2 cellular contexts compared by ENCODE assay signal in the genomic region with DNA sequence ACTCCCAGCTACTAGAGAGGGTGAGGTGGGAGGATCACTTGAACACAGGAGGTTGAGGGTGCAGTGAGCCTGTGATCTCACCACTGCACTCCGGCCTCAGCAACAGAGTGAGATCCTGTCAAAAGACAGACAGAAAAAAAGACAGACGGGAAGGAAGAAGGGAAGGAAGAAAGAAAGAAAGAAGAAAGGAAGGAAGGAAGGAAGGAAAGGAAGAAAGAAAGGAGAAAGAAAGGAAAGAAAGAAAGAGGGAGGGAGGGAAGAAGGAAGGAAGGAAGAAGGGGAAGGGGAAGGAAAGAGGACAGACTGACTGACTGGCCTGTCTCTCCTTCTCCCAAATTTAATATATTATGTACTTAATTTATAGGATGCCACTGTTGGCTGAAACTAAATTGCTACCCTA.
TF ChIP-seq lines count a peak whose summit lies in the region.

No MANE protein-coding gene starts in this region.

TF ChIP-seq in HEK293, 187 proteins besides CTCF, POLR2A, EP300 and RAD21:
- TF ChIP-seq, protein P1, sequence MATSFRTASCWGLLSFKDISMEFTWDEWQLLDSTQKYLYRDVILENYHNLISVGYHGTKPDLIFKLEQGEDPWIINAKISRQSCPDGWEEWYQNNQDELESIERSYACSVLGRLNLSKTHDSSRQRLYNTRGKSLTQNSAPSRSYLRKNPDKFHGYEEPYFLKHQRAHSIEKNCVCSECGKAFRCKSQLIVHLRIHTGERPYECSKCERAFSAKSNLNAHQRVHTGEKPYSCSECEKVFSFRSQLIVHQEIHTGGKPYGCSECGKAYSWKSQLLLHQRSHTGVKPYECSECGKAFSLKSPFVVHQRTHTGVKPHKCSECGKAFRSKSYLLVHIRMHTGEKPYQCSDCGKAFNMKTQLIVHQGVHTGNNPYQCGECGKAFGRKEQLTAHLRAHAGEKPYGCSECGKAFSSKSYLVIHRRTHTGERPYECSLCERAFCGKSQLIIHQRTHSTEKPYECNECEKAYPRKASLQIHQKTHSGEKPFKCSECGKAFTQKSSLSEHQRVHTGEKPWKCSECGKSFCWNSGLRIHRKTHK (tag by site-specific recombination; IDR thresholded peaks at IDR 0.05): no peak
- TF ChIP-seq ZNF366 (tag by site-specific recombination; conservative IDR thresholded peaks at IDR 0.05): peak; percentile 91
TF ChIP-seq in HEK293: peak in this region for 1.

TF ChIP-seq in K562, 482 proteins besides CTCF, POLR2A, EP300 and RAD21:
- TF ChIP-seq, protein P2, sequence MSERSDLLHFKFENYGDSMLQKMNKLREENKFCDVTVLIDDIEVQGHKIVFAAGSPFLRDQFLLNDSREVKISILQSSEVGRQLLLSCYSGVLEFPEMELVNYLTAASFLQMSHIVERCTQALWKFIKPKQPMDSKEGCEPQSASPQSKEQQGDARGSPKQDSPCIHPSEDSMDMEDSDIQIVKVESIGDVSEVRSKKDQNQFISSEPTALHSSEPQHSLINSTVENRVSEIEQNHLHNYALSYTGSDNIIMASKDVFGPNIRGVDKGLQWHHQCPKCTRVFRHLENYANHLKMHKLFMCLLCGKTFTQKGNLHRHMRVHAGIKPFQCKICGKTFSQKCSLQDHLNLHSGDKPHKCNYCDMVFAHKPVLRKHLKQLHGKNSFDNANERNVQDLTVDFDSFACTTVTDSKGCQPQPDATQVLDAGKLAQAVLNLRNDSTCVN (CRISPR knock-in tag; IDR thresholded peaks at IDR 0.05): 0 out of 2 replicates have a peak, but pooled peaks have one; percentile 15
- TF ChIP-seq PHB2 (IDR thresholded peaks at IDR 0.05; ENCODE audit: low read depth) (no peak), ARHGAP35 (IDR thresholded peaks at IDR 0.05; ENCODE audit: partially characterized antibody) (peak; percentile 19)
